In genomic region chr1:244970236-244970652, GRCh38 we compare ENCODE assay signal across 8 cellular contexts.
DNase-seq lines count a peak whose midpoint lies in the region; ATAC-seq, FAIRE-seq and TF ChIP-seq lines count a peak whose summit lies in the region.

No MANE protein-coding gene starts in this region.

- no peaks in the 10 kb centered on the region for H3K9me3 Mint-ChIP-seq in T-helper 1 cell treated with Interleukin-12 subunit alpha and Interleukin-12 subunit beta and Interleukin-4 antibody, amounts not matched to agents 30 μg/mL and 1 μg/mL, for 36 hours
- H3K9me3 Mint-ChIP-seq in T-helper 2 cell treated with Interferon-gamma antibody and Interleukin-4, amounts not matched to agents 5 μg/mL and 100 μg/mL, for 36 hours = no peaks in the 10 kb centered on the region

- H3K27ac ChIP-seq in caudate nucleus (ENCODE audit: low read depth, low read length) (peak overlapping the region; percentile 100), HepG2 (ENCODE audit: extremely low read length, insufficient read depth, low read length) (peak overlapping the region; percentile 98)

- H4K20me1 ChIP-seq in HepG2 (ENCODE audit: insufficient read depth, low read length) = no peaks in the 10 kb centered on the region

- peak overlapping the region; percentile 86 for H3K4me2 ChIP-seq in HepG2 (ENCODE audit: low read depth, low read length)

- no peak for TF ChIP-seq CTCF in HepG2 (CRISPR knock-in tag; IDR thresholded peaks at IDR 0.05)

- peak overlapping the region; percentile 95 for H3K9ac ChIP-seq in HepG2 (ENCODE audit: insufficient read depth, low read depth, low read length)

- no peak for TF ChIP-seq EP300 in HepG2 (IDR thresholded peaks at IDR 0.05; ENCODE audit: low read depth in 2 of 2, low read length in 2 of 2)
- no peak for TF ChIP-seq EP300 in HepG2 (CRISPR knock-in tag; IDR thresholded peaks at IDR 0.05; ENCODE audit: borderline replicate concordance)

- no peak; the same call in 1 of the 2 replicates for TF ChIP-seq RAD21 in HepG2 (CRISPR knock-in tag; IDR thresholded peaks at IDR 0.05)

- peaks cover 29% of the 10 kb centered on the region for H3K4me1 ChIP-seq in HepG2 (ENCODE audit: insufficient read depth, low read length)

- no peak for FAIRE-seq in HepG2 (lab: Jason Lieb, UNC)

- 4% methylated on average over 11 of the region's 49 CpGs for WGBS in HepG2 (ENCODE audit: low lambda C conversion rate)

- H3K36me3 ChIP-seq in HepG2 (replicated peaks in 1 of 2; ENCODE audit: control insufficient read depth in 1 of 2, insufficient read depth in 2 of 2, low read length in 2 of 2) = no peaks in the 10 kb centered on the region

- CTCF ChIA-PET in HepG2 (lab: Yijun Ruan, JAX; ENCODE audit: low intra/inter-chr PET ratio, low total read pairs) = interaction anchor here (2.0 kb wide), 1 partner anchor 72 kb away, joined by 6 read pairs; no protein-coding TSS in a partner anchor

- intact Hi-C loops in HepG2 (cut with micrococcal nuclease; ENCODE audit: unreplicated experiment) = loop anchor here (1.0 kb wide), 1 partner anchor 106 kb away; the partner anchor contains the start of gene HNRNPU

- ATAC-seq in HG02884 (IDR thresholded peaks at IDR 0.05; ENCODE audit: unreplicated experiment) (peak; percentile 58), HepG2 (peak; percentile 89)

- peaks cover 14% of the 10 kb centered on the region for H3K79me2 ChIP-seq in HepG2 (ENCODE audit: insufficient read depth, low read length)

- BruUV-seq in HepG2 (replicated peaks; lab: Mats Ljungman, UMichigan) = no TSS peak

- no peak for DNase-seq in T-helper 1 cell
- DNase-seq in NCI-H1436 (lab: John Stamatoyannopoulos, UW) = peak; percentile 88
- DNase-seq in T-helper 2 cell treated with Interferon-gamma antibody and Interleukin-4, amounts not matched to agents 5 μg/mL and 100 μg/mL, for 36 hours (ENCODE audit: low spot score) = peak; percentile 71
- DNase-seq in caudate nucleus (lab: John Stamatoyannopoulos, UW) = peak in 22 of 61 donors; percentile 48 to 98 (median 90)
- DNase-seq in HepG2 (ENCODE audit: low spot score) = peak; percentile 77
- DNase-seq in stimulated activated CD8-positive, alpha-beta memory T cell treated with anti-CD3 and anti-CD28 coated beads, Interleukin-2, amount 100 ng/mL, for 48 hours (ENCODE audit: low read depth in 2 of 2) = peak; percentile 55 to 59

- POLR2A ChIA-PET in HepG2 (lab: Yijun Ruan, JAX) = interaction anchor here (0.7 to 3.6 kb wide), 14 partner anchors 9 to 1045 kb away, joined by 3 to 21 read pairs (median 7); partner anchors contain the start of genes COX20 and HNRNPU

- no peak overlapping the region for H2AFZ ChIP-seq in HepG2 (ENCODE audit: low read length)

- peaks cover 5% of the 10 kb centered on the region for H3K27me3 Mint-ChIP-seq in T-helper 1 cell treated with Interleukin-12 subunit alpha and Interleukin-12 subunit beta and Interleukin-4 antibody, amounts not matched to agents 30 μg/mL and 1 μg/mL, for 36 hours (ENCODE audit: low read depth)
- H3K27me3 Mint-ChIP-seq in T-helper 2 cell treated with Interferon-gamma antibody and Interleukin-4, amounts not matched to agents 5 μg/mL and 100 μg/mL, for 36 hours (ENCODE audit: low read depth) = peaks cover 3% of the 10 kb centered on the region

- H3K9me3 ChIP-seq in HepG2 (ENCODE audit: low read length) = no peaks in the 10 kb centered on the region

- H3K27ac Mint-ChIP-seq in T-helper 1 cell treated with Interleukin-12 subunit alpha and Interleukin-12 subunit beta and Interleukin-4 antibody, amounts not matched to agents 30 μg/mL and 1 μg/mL, for 36 hours = peak overlapping the region; percentile 99
- peak overlapping the region; percentile 99 for H3K27ac Mint-ChIP-seq in T-helper 2 cell treated with Interferon-gamma antibody and Interleukin-4, amounts not matched to agents 5 μg/mL and 100 μg/mL, for 36 hours

- H3K36me3 Mint-ChIP-seq in T-helper 1 cell treated with Interleukin-12 subunit alpha and Interleukin-12 subunit beta and Interleukin-4 antibody, amounts not matched to agents 30 μg/mL and 1 μg/mL, for 36 hours (ENCODE audit: low read depth) = no peaks in the 10 kb centered on the region
- H3K36me3 Mint-ChIP-seq in T-helper 2 cell treated with Interferon-gamma antibody and Interleukin-4, amounts not matched to agents 5 μg/mL and 100 μg/mL, for 36 hours (ENCODE audit: low read depth) = peaks cover 1% of the 10 kb centered on the region

- peaks cover 11% of the 10 kb centered on the region for H3K4me1 Mint-ChIP-seq in T-helper 1 cell treated with Interleukin-12 subunit alpha and Interleukin-12 subunit beta and Interleukin-4 antibody, amounts not matched to agents 30 μg/mL and 1 μg/mL, for 36 hours (ENCODE audit: low read depth)
- H3K4me1 Mint-ChIP-seq in T-helper 2 cell treated with Interferon-gamma antibody and Interleukin-4, amounts not matched to agents 5 μg/mL and 100 μg/mL, for 36 hours (ENCODE audit: low read depth) = peaks cover 14% of the 10 kb centered on the region

- H3K27me3 ChIP-seq in HepG2 (ENCODE audit: control insufficient read depth in 1 of 2, insufficient read depth in 2 of 2, low read length in 2 of 2) = no peaks in the 10 kb centered on the region; a peak in 1 of 5 replicates

- TF ChIP-seq POLR2A in HepG2 (IDR thresholded peaks at IDR 0.05; ENCODE audit: insufficient read depth in 1 of 2, low read depth in 2 of 2, low read length in 2 of 2) = peak; percentile 34 to 39; a peak in 2 of 4 replicates

- peak overlapping the region; percentile 96 for H3K4me3 Mint-ChIP-seq in T-helper 1 cell treated with Interleukin-12 subunit alpha and Interleukin-12 subunit beta and Interleukin-4 antibody, amounts not matched to agents 30 μg/mL and 1 μg/mL, for 36 hours
- H3K4me3 Mint-ChIP-seq in T-helper 2 cell treated with Interferon-gamma antibody and Interleukin-4, amounts not matched to agents 5 μg/mL and 100 μg/mL, for 36 hours = peak overlapping the region; percentile 90

- peak overlapping the region; percentile 65 to 75 (median 70) for H3K4me3 ChIP-seq in HepG2 (replicated peaks in 1 of 3; ENCODE audit: insufficient read depth in 1 of 3, low read depth in 2 of 3, low read length in 3 of 3)

- in situ Hi-C loops in HepG2 (cut with HindIII; ENCODE audit: extremely low pct_ligation_motif_present, low pct_unique_long_range_greater_than_20kb) = loop anchor here (5.0 kb wide), 2 partner anchors 72 to 108 kb away; partner anchors contain the start of gene HNRNPU

TF ChIP-seq in HepG2, 621 proteins besides CTCF, POLR2A, EP300 and RAD21 (continues in another document):
- TF ChIP-seq ZNF503 (CRISPR knock-in tag; IDR thresholded peaks at IDR 0.05) (no peak), ZMAT3 (CRISPR knock-in tag; conservative IDR thresholded peaks at IDR 0.05) (no peak; the same call in 1 of the 2 replicates), PCBP1 (IDR thresholded peaks at IDR 0.05; ENCODE audit: borderline replicate concordance, low read depth, low read length) (0 out of 2 replicates have a peak, but pooled peaks have one; percentile 14), ETV6 (CRISPR knock-in tag; conservative IDR thresholded peaks at IDR 0.05) (0 out of 2 replicates have a peak, but pooled peaks have one; percentile 5), GLI4 (CRISPR knock-in tag; IDR thresholded peaks at IDR 0.05; ENCODE audit: borderline replicate concordance) (no peak), CCAR2 (optimal IDR thresholded peaks at IDR 0.05; ENCODE audit: low read depth, low read length) (no peak), ZNF781 (CRISPR knock-in tag; IDR thresholded peaks at IDR 0.05; ENCODE audit: borderline replicate concordance, not compliant biosample characterization) (no peak), JDP2 (CRISPR knock-in tag; IDR thresholded peaks at IDR 0.05; ENCODE audit: borderline replicate concordance) (no peak), SRSF1 (optimal IDR thresholded peaks at IDR 0.05; ENCODE audit: low read depth, low read length) (no peak), MEIS2 (CRISPR knock-in tag; IDR thresholded peaks at IDR 0.05) (no peak), TP53 (CRISPR knock-in tag; conservative IDR thresholded peaks at IDR 0.05) (no peak)
- TF ChIP-seq, protein P1, sequence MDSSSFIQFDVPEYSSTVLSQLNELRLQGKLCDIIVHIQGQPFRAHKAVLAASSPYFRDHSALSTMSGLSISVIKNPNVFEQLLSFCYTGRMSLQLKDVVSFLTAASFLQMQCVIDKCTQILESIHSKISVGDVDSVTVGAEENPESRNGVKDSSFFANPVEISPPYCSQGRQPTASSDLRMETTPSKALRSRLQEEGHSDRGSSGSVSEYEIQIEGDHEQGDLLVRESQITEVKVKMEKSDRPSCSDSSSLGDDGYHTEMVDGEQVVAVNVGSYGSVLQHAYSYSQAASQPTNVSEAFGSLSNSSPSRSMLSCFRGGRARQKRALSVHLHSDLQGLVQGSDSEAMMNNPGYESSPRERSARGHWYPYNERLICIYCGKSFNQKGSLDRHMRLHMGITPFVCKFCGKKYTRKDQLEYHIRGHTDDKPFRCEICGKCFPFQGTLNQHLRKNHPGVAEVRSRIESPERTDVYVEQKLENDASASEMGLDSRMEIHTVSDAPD (CRISPR knock-in tag; IDR thresholded peaks at IDR 0.05) = no peak
- TF ChIP-seq, protein P2, sequence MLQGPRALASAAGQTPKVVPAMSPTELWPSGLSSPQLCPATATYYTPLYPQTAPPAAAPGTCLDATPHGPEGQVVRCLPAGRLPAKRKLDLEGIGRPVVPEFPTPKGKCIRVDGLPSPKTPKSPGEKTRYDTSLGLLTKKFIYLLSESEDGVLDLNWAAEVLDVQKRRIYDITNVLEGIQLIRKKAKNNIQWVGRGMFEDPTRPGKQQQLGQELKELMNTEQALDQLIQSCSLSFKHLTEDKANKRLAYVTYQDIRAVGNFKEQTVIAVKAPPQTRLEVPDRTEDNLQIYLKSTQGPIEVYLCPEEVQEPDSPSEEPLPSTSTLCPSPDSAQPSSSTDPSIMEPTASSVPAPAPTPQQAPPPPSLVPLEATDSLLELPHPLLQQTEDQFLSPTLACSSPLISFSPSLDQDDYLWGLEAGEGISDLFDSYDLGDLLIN (CRISPR knock-in tag; IDR thresholded peaks at IDR 0.05; ENCODE audit: borderline replicate concordance) = no peak

Comparison
In these comparisons a context has a peak if more than half of its experiments do, and no peak if none do; other contexts are left out.
1. DNase-seq: peak in NCI-H1436 (single experiment), T-helper 2 cell treated with Interferon-gamma antibody and Interleukin-4, amounts not matched to agents 5 μg/mL and 100 μg/mL, for 36 hours (single experiment), HepG2 (single experiment) and stimulated activated CD8-positive, alpha-beta memory T cell treated with anti-CD3 and anti-CD28 coated beads, Interleukin-2, amount 100 ng/mL, for 48 hours (2 of 2); none in T-helper 1 cell (0 of 5).